11 cellular contexts compared by ENCODE assay signal in genomic region chr18:29164993-29165599, GRCh38.
A peak's percentile ranks its signal among the peaks of the same experiment; 100 is the strongest.
DNase-seq lines count a peak whose midpoint lies in the region; ATAC-seq and TF ChIP-seq lines count a peak whose summit lies in the region.
"Had no signal": no experiment of that assay in that cellular context is flagged by ENCODE, and none has a peak within 500 bp of the region (broad histone marks: within the 10 kb centered on the region; RNA-seq: fewer than 3 reads in every experiment).

No MANE protein-coding gene starts in this region.

- no peak overlapping the region for H3K4me3 Mint-ChIP-seq in natural killer cell treated with Interleukin-12 subunit alpha and Interleukin-12 subunit beta and Interleukin-15 and Interleukin-18, amount 100 ng/mL, for 72 hours
- H3K4me3 Mint-ChIP-seq: mesothelial cell of epicardium had no signal

- intact Hi-C loops in left ventricle myocardium superior (cut with micrococcal nuclease) (no loop called here), upper lobe of right lung (cut with DNase I) (no loop called here)

- no peaks in the 10 kb centered on the region for H3K4me1 Mint-ChIP-seq in natural killer cell treated with Interleukin-12 subunit alpha and Interleukin-12 subunit beta and Interleukin-15 and Interleukin-18, amount 100 ng/mL, for 72 hours (ENCODE audit: low read depth in 2 of 2)

- H3K9me3 Mint-ChIP-seq in natural killer cell treated with Interleukin-12 subunit alpha and Interleukin-12 subunit beta and Interleukin-15 and Interleukin-18, amount 100 ng/mL, for 72 hours: no peaks in the 10 kb centered on the region

- H3K36me3 ChIP-seq in suprapubic skin (no peaks in the 10 kb centered on the region), upper lobe of right lung (no peaks in the 10 kb centered on the region)
- H3K36me3 ChIP-seq: colonic mucosa had no signal

- H3K27ac ChIP-seq in suprapubic skin: peak overlapping the region; percentile 40
- no peak overlapping the region for H3K27ac ChIP-seq in upper lobe of right lung
- H3K27ac ChIP-seq: colonic mucosa had no signal

- H3K9me3 ChIP-seq in suprapubic skin (no peaks in the 10 kb centered on the region), upper lobe of right lung (no peaks in the 10 kb centered on the region)
- H3K9me3 ChIP-seq: colonic mucosa had no signal

- H3K27ac Mint-ChIP-seq in natural killer cell treated with Interleukin-12 subunit alpha and Interleukin-12 subunit beta and Interleukin-15 and Interleukin-18, amount 100 ng/mL, for 72 hours: no peak overlapping the region

- H3K4me3 ChIP-seq in suprapubic skin (no peak overlapping the region), upper lobe of right lung (no peak overlapping the region)
- H3K4me3 ChIP-seq: colonic mucosa had no signal

- TF ChIP-seq EP300 in suprapubic skin (IDR thresholded peaks at IDR 0.05): no peak

- DNase-seq in HCEC 1CT (peak; percentile 97), amniotic epithelial cell (ENCODE audit: low read depth) (peak; percentile 88), left ventricle myocardium superior (no peak), suprapubic skin (ENCODE audit: low spot score in 2 of 2) (no peak), upper lobe of right lung (no peak)
- no peak for DNase-seq in natural killer cell treated with Interleukin-12 subunit alpha and Interleukin-12 subunit beta and Interleukin-15 and Interleukin-18, amount 100 ng/mL, for 72 hours (ENCODE audit: low spot score)
- DNase-seq: activated CD8-positive, alpha-beta memory T cell treated with anti-CD3 and anti-CD28 coated beads for 24 hours; colonic mucosa; NCI-H1436 treated with DMSO at 0.1 percent for 48 hours had no signal

- H3K36me3 Mint-ChIP-seq in natural killer cell treated with Interleukin-12 subunit alpha and Interleukin-12 subunit beta and Interleukin-15 and Interleukin-18, amount 100 ng/mL, for 72 hours: peaks cover 7% of the 10 kb centered on the region

- H3K4me1 ChIP-seq in suprapubic skin: no peaks in the 10 kb centered on the region
- H3K4me1 ChIP-seq in upper lobe of right lung: no peaks in the 10 kb centered on the region
- H3K4me1 ChIP-seq: colonic mucosa had no signal

- TF ChIP-seq POLR2A in suprapubic skin (IDR thresholded peaks at IDR 0.05): no peak

- TF ChIP-seq CTCF in suprapubic skin (IDR thresholded peaks at IDR 0.05): no peak
- TF ChIP-seq CTCF in upper lobe of right lung (IDR thresholded peaks at IDR 0.05): no peak

- peak; percentile 52 for ATAC-seq in left ventricle myocardium superior
- ATAC-seq in upper lobe of right lung: no peak
- ATAC-seq in natural killer cell treated with Interleukin-12 subunit alpha and Interleukin-12 subunit beta and Interleukin-15 and Interleukin-18, amount 100 ng/mL, for 72 hours: no peak
- ATAC-seq in HG02642 (IDR thresholded peaks at IDR 0.05; ENCODE audit: poor library complexity, unreplicated experiment): no peak

- no peaks in the 10 kb centered on the region for H3K27me3 Mint-ChIP-seq in natural killer cell treated with Interleukin-12 subunit alpha and Interleukin-12 subunit beta and Interleukin-15 and Interleukin-18, amount 100 ng/mL, for 72 hours

- H3K27me3 ChIP-seq in suprapubic skin (no peaks in the 10 kb centered on the region), upper lobe of right lung (no peaks in the 10 kb centered on the region)
- H3K27me3 ChIP-seq: colonic mucosa had no signal

- 49% methylated on average over 3 of the region's 3 CpGs for WGBS in suprapubic skin

Comparison
In these comparisons a context has a peak if more than half of its experiments do, and no peak if none do; other contexts are left out.
1. DNase-seq: peak in HCEC 1CT (single experiment) and amniotic epithelial cell (single experiment); none in left ventricle myocardium superior (single experiment), suprapubic skin (0 of 2), upper lobe of right lung (single experiment) and natural killer cell treated with Interleukin-12 subunit alpha and Interleukin-12 subunit beta and Interleukin-15 and Interleukin-18, amount 100 ng/mL, for 72 hours (single experiment).